13 cellular contexts compared by ENCODE assay signal in genomic region chr3:177680442-177680821, GRCh38.
DNase-seq lines count a peak whose midpoint lies in the region; ATAC-seq, FAIRE-seq and TF ChIP-seq lines count a peak whose summit lies in the region.
"Had no signal": no experiment of that assay in that cellular context is flagged by ENCODE, and none has a peak within 500 bp of the region (broad histone marks: within the 10 kb centered on the region; RNA-seq: fewer than 3 reads in every experiment).

No MANE protein-coding gene starts in this region.

- H3K27me3 ChIP-seq in BLaER1 (no peaks in the 10 kb centered on the region), adipocyte (replicated peaks; ENCODE audit: control insufficient read depth, insufficient read depth, low read length) (no peaks in the 10 kb centered on the region), keratinocyte (ENCODE audit: control insufficient read depth, extremely low read depth, insufficient read depth, low read length) (no peaks in the 10 kb centered on the region)
- H3K27me3 ChIP-seq: dorsolateral prefrontal cortex, SJCRH30 had no signal

- no peak overlapping the region for H2AFZ ChIP-seq in keratinocyte (ENCODE audit: control insufficient read depth, low read length)

- peak overlapping the region; percentile 63; the same call in 1 of the 2 replicates for H3K9ac ChIP-seq in BLaER1
- no peak overlapping the region for H3K9ac ChIP-seq in adipocyte (ENCODE audit: low read length)
- H3K9ac ChIP-seq in keratinocyte (ENCODE audit: control insufficient read depth, extremely low read depth, insufficient read depth, low read length), result no peak overlapping the region

- H3K79me2 ChIP-seq in keratinocyte (ENCODE audit: control insufficient read depth, insufficient read depth, low read length), result no peaks in the 10 kb centered on the region

- no peak for TF ChIP-seq CTCF in keratinocyte (optimal IDR thresholded peaks at IDR 0.05 in 1 of 3, IDR thresholded peaks at IDR 0.05 in 1 of 3, conservative IDR thresholded peaks at IDR 0.05 in 1 of 3; ENCODE audit: extremely low read depth in 1 of 3, insufficient read depth in 2 of 3, low read length in 3 of 3)
- no peak for TF ChIP-seq CTCF in GM10266 (IDR thresholded peaks at IDR 0.05; ENCODE audit: control insufficient read depth, insufficient read depth, low read depth, missing control alignments)

- peaks cover under 1% of the 10 kb centered on the region for H3K9me3 ChIP-seq in BLaER1
- H3K9me3 ChIP-seq in adipocyte (ENCODE audit: control insufficient read depth, low read length), result no peaks in the 10 kb centered on the region
- H3K9me3 ChIP-seq in keratinocyte (ENCODE audit: control insufficient read depth, low read depth, low read length), result no peaks in the 10 kb centered on the region
- H3K9me3 ChIP-seq: SJCRH30 had no signal

- peak overlapping the region; percentile 90 for H3K4me2 ChIP-seq in BLaER1
- no peak overlapping the region for H3K4me2 ChIP-seq in keratinocyte (ENCODE audit: control insufficient read depth, extremely low read depth, insufficient read depth, low read depth, low read length)

- H3K4me3 ChIP-seq in BLaER1 (0 out of 2 replicates have a peak overlapping the region, but pooled peaks have one; percentile 8), adipocyte (ENCODE audit: low read length) (no peak overlapping the region), keratinocyte (ENCODE audit: control insufficient read depth in 2 of 3, extremely low read depth in 1 of 3, insufficient read depth in 2 of 3, low read depth in 1 of 3, low read length in 3 of 3) (no peak overlapping the region)
- H3K4me3 ChIP-seq: dorsolateral prefrontal cortex, lung, SJCRH30 had no signal

- H3K36me3 ChIP-seq in BLaER1 (no peaks in the 10 kb centered on the region), adipocyte (ENCODE audit: control insufficient read depth, insufficient read depth, low read length, severe bottlenecking) (no peaks in the 10 kb centered on the region), keratinocyte (ENCODE audit: control insufficient read depth in 2 of 2, extremely low read depth in 1 of 2, insufficient read depth in 2 of 2, low read length in 2 of 2) (no peaks in the 10 kb centered on the region)
- H3K36me3 ChIP-seq: SJCRH30 had no signal

- H3K27ac ChIP-seq in BLaER1 (peak overlapping the region; percentile 88), keratinocyte (ENCODE audit: control insufficient read depth, insufficient read depth, low read length) (no peak overlapping the region)
- H3K27ac ChIP-seq: dorsolateral prefrontal cortex, SJCRH30 had no signal

- H3K4me1 ChIP-seq in BLaER1, result peaks cover 100% of the 10 kb centered on the region
- peaks cover 16% of the 10 kb centered on the region for H3K4me1 ChIP-seq in adipocyte (ENCODE audit: control insufficient read depth, insufficient read depth, low read length)
- peaks cover 10% of the 10 kb centered on the region for H3K4me1 ChIP-seq in keratinocyte (ENCODE audit: control insufficient read depth, extremely low read depth, insufficient read depth, low read length)
- H3K4me1 ChIP-seq: SJCRH30 had no signal

- dilution Hi-C loops in keratinocyte (cut with MboI; ENCODE audit: extremely low pct_ligation_motif_present, low sequenced_read_pairs), result no loop called here

- ATAC-seq in GM21619 (IDR thresholded peaks at IDR 0.05; ENCODE audit: unreplicated experiment), result no peak

- H4K20me1 ChIP-seq in BLaER1 (no peaks in the 10 kb centered on the region), keratinocyte (ENCODE audit: control insufficient read depth, extremely low read depth, insufficient read depth, low read length) (no peaks in the 10 kb centered on the region)

- FAIRE-seq in keratinocyte (lab: Jason Lieb, UNC), result peak; percentile 26
- FAIRE-seq: H1 had no signal

- DNase-seq in HS-5 (ENCODE audit: low read depth), result peak; percentile 9
- DNase-seq in adipocyte (ENCODE audit: low read depth), result peak; percentile 40
- no peak for DNase-seq in keratinocyte (ENCODE audit: low read depth, low spot score)
- DNase-seq in GM10266 (ENCODE audit: extremely low spot score), result no peak
- no peak for DNase-seq in NCI-H146 treated with DMSO at 0.1 percent for 48 hours (lab: John Stamatoyannopoulos, UW; ENCODE audit: unreplicated experiment)
- no peak for DNase-seq in SHP77 (lab: John Stamatoyannopoulos, UW)
- DNase-seq: dorsolateral prefrontal cortex, NCI-H1105 treated with DMSO at 0.1 percent for 48 hours, SJCRH30 had no signal

- H3K9me1 ChIP-seq in keratinocyte (ENCODE audit: control insufficient read depth, extremely low read depth, insufficient read depth, low read length), result no peaks in the 10 kb centered on the region

Comparison
In these comparisons a context has a peak if more than half of its experiments do, and no peak if none do; other contexts are left out.
1. DNase-seq: peak in HS-5 (single experiment) and adipocyte (single experiment); none in keratinocyte (single experiment), GM10266 (single experiment), NCI-H146 treated with DMSO at 0.1 percent for 48 hours (single experiment) and SHP77 (0 of 2).